Comparison of ENCODE assay signal across 8 cellular contexts in genomic region chr12:118372541-118373495, GRCh38. TPM values are rescaled to one million over a fixed set of nuclear protein-coding genes. Genes with fewer than 3 reads are reported as not detected.
A peak's percentile ranks its signal among the peaks of the same experiment; 100 is the strongest.
DNase-seq lines count a peak whose midpoint lies in the region; ATAC-seq, FAIRE-seq and TF ChIP-seq lines count a peak whose summit lies in the region.

TAOK3 (minus strand) TSS chr12:118372907; CDS start chr12:118255567, 117,340 bp downstream.

- H4K20me1 ChIP-seq in keratinocyte (ENCODE audit: control insufficient read depth, extremely low read depth, insufficient read depth, low read length) = peaks cover 3% of the 10 kb centered on the region

- H3K27me3 ChIP-seq in keratinocyte (ENCODE audit: control insufficient read depth, extremely low read depth, insufficient read depth, low read length) = no peaks in the 10 kb centered on the region

- dilution Hi-C loops in keratinocyte (cut with MboI; ENCODE audit: extremely low pct_ligation_motif_present, low sequenced_read_pairs) = no loop called here

- no peaks in the 10 kb centered on the region for H3K9me1 ChIP-seq in keratinocyte (ENCODE audit: control insufficient read depth, extremely low read depth, insufficient read depth, low read length)

- peak within 1 kb of the TSS; percentile 80 for H3K4me2 ChIP-seq in keratinocyte (ENCODE audit: control insufficient read depth, extremely low read depth, insufficient read depth, low read depth, low read length)

- DNase-seq in AG10803 (ENCODE audit: low read depth) (peak; percentile 99), NCI-H460 (ENCODE audit: extremely low read depth, low read depth) (peak; percentile 99), cerebellar nuclear complex (lab: John Stamatoyannopoulos, UW) (peak; percentile 87 to 91), keratinocyte (ENCODE audit: low read depth, low spot score) (peak; percentile 78)
- peak; percentile 95 for DNase-seq in activated CD4-positive, CD25-positive, alpha-beta regulatory T cell treated with anti-CD3 and anti-CD28 coated beads, Interleukin-2, amount 50 U/mL, for 72 hours
- peak; percentile 92 to 95 for DNase-seq in stimulated activated CD4-positive, alpha-beta T cell treated with anti-CD3 and anti-CD28 coated beads, Interleukin-15, amount 100 ng/mL, for 1 hour (ENCODE audit: low read depth in 1 of 2, low spot score in 1 of 2)

- peak within 1 kb of the TSS; percentile 83 for H2AFZ ChIP-seq in keratinocyte (ENCODE audit: control insufficient read depth, low read length)

- FAIRE-seq in keratinocyte (lab: Jason Lieb, UNC) = no peak

- ATAC-seq in GM19043 (IDR thresholded peaks at IDR 0.05; ENCODE audit: low read depth, unreplicated experiment) (peak; percentile 65), HG03378 (IDR thresholded peaks at IDR 0.05; ENCODE audit: unreplicated experiment) (peak; percentile 79)

- H3K27ac ChIP-seq in keratinocyte (ENCODE audit: control insufficient read depth, insufficient read depth, low read length) = peak within 1 kb of the TSS; percentile 81

- H3K9me3 ChIP-seq in keratinocyte (ENCODE audit: control insufficient read depth, low read depth, low read length) = no peaks in the 10 kb centered on the region

- H3K4me1 ChIP-seq in keratinocyte (ENCODE audit: control insufficient read depth, extremely low read depth, insufficient read depth, low read length) = peaks cover 33% of the 10 kb centered on the region

- peak within 1 kb of the TSS; percentile 85 for H3K9ac ChIP-seq in keratinocyte (ENCODE audit: control insufficient read depth, extremely low read depth, insufficient read depth, low read length)

- H3K79me2 ChIP-seq in keratinocyte (ENCODE audit: control insufficient read depth, insufficient read depth, low read length) = peaks cover 64% of the 10 kb centered on the region

- H3K36me3 ChIP-seq in keratinocyte (ENCODE audit: control insufficient read depth in 2 of 2, extremely low read depth in 1 of 2, insufficient read depth in 2 of 2, low read length in 2 of 2) = no peaks in the 10 kb centered on the region

- TF ChIP-seq CTCF in AG10803 (conservative IDR thresholded peaks at IDR 0.05; ENCODE audit: low read length) (no peak), keratinocyte (optimal IDR thresholded peaks at IDR 0.05 in 1 of 3, IDR thresholded peaks at IDR 0.05 in 1 of 3, conservative IDR thresholded peaks at IDR 0.05 in 1 of 3; ENCODE audit: extremely low read depth in 1 of 3, insufficient read depth in 2 of 3, low read length in 3 of 3) (no peak)

- H3K4me3 ChIP-seq in AG10803 (ENCODE audit: low read length) = peak within 1 kb of the TSS; percentile 86
- H3K4me3 ChIP-seq in keratinocyte (ENCODE audit: control insufficient read depth in 2 of 3, extremely low read depth in 1 of 3, insufficient read depth in 2 of 3, low read depth in 1 of 3, low read length in 3 of 3) = peak within 1 kb of the TSS; percentile 89 to 97 (median 91)

RNA-seq across cellular contexts. Expression of gene TAOK3, which starts in this region (rescaled TPM):
- 19.7 and 23.6 TPM in 2 replicates for total RNA-seq in NCI-H460 (2014; rRNA removed; shearing (Covaris generic))
- polyA plus RNA-seq in NCI-H460 (2014; cell fraction: nucleus; rRNA removed) = 9.1 and 20.9 TPM in 2 replicates
- polyA plus RNA-seq in keratinocyte = 26.2 to 44.1 TPM (median 35.0 TPM) in 3 replicates
- 68.9 TPM for polyA plus RNA-seq in keratinocyte (2011; ENCODE audit: low read depth)
- 24.8 and 39.1 TPM in 2 replicates for polyA plus RNA-seq in keratinocyte (2011; cell fraction: cytosol; rRNA removed)
- 59.6 and 61.1 TPM in 2 replicates for polyA plus RNA-seq in keratinocyte (2011; cell fraction: nucleus; rRNA removed)
- polyA plus RNA-seq in keratinocyte (2012; ENCODE audit: low replicate concordance) = 19.4 and 28.9 TPM in 2 replicates
- polyA minus RNA-seq in keratinocyte = 52.2 to 109 TPM (median 56.5 TPM) in 3 replicates
- 18.6 TPM for polyA minus RNA-seq in keratinocyte (2011; cell fraction: cytosol; rRNA and poly(A)+ RNA removed)
- 22.1 and 68.0 TPM in 2 replicates for polyA minus RNA-seq in keratinocyte (2011; cell fraction: nucleus; rRNA and poly(A)+ RNA removed)

Comparison
In these comparisons a context has a peak if more than half of its experiments do, and no peak if none do; other contexts are left out.
1. Peak in every context shown above with its lines: DNase-seq, ATAC-seq, H3K4me3 ChIP-seq and H3K27ac ChIP-seq.